ENCODE assay signal across 9 cellular contexts in genomic region chr12:129001-129400, GRCh38.
"Had no signal": no experiment of that assay in that cellular context is flagged by ENCODE, and none has a peak within 500 bp of the region (broad histone marks: within the 10 kb centered on the region; RNA-seq: fewer than 3 reads in every experiment).

No MANE protein-coding gene starts in this region.

- H3K9me3 ChIP-seq: HAP-1 had no signal

- DNase-seq: H7, HFFc6, KBM-7 had no signal

- H3K27ac ChIP-seq: HL-60, KMS-11 had no signal

- H3K4me1 ChIP-seq: HAP-1 had no signal

- H3K36me3 ChIP-seq: HAP-1 had no signal

- H3K9ac ChIP-seq: KMS-11 had no signal

- H3K4me3 ChIP-seq: GM23338, HAP-1 had no signal

- FAIRE-seq: HepG2 had no signal

- H3K4me2 ChIP-seq: GM23338, KMS-11 had no signal

- H2AFZ ChIP-seq: GM23338 had no signal

- ATAC-seq: GM23338, HCT116, HepG2 had no signal
